In genomic region chr1:163169553-163169952, GRCh38 we compare ENCODE assay signal across 27 cellular contexts.
"Had no signal": no experiment of that assay in that cellular context is flagged by ENCODE, and none has a peak within 500 bp of the region (broad histone marks: within the 10 kb centered on the region; RNA-seq: fewer than 3 reads in every experiment).

No MANE protein-coding gene starts in this region.

- H3K27ac ChIP-seq: lower lobe of right lung, parathyroid adenoma, right atrium auricular region, skin epidermis, spleen, testis, transverse colon, upper lobe of right lung, uterus had no signal

- ATAC-seq: effector memory CD8-positive, alpha-beta T cell; left colon; left ventricle myocardium superior; lower lobe of right lung; natural killer cell; stimulated activated memory B cell treated with anti-CD40 and anti-IgM and Interleukin-4, amounts not matched to agents 10 μg/mL and 1 μg/mL and 100 μg/mL, for 72 hours; stimulated activated naive CD8-positive, alpha-beta T cell treated with anti-CD3 and anti-CD28 coated beads, Interleukin-15, Interleukin-2, amounts not matched to agents 100 U/mL and 50 U/mL, for 24 hours; upper lobe of right lung had no signal

- H3K79me2 ChIP-seq: parathyroid adenoma had no signal

- H3K36me3 ChIP-seq: lower lobe of right lung, right atrium auricular region, sigmoid colon, spleen, transverse colon, upper lobe of right lung, uterus had no signal

- H2AFZ ChIP-seq: parathyroid adenoma had no signal

- H3K9me3 ChIP-seq: lower lobe of right lung, right atrium auricular region, sigmoid colon, spleen, testis, transverse colon, upper lobe of right lung, uterus had no signal

- H3K27me3 ChIP-seq: right atrium auricular region, sigmoid colon, testis, transverse colon, upper lobe of right lung, uterus had no signal

- H3K9ac ChIP-seq: parathyroid adenoma had no signal

- DNase-seq: dermis blood vessel endothelial cell; effector memory CD8-positive, alpha-beta T cell; hypothalamus; immature natural killer cell; islet precursor cell; kidney glomerular epithelial cell; left colon; left ventricle myocardium superior; lower lobe of right lung; natural killer cell; occipital lobe; sigmoid colon; spleen; stimulated activated CD4-positive, alpha-beta T cell treated with anti-CD3 and anti-CD28 coated beads, Interleukin-4, amount 100 ng/mL, for 4 hours; stimulated activated naive CD8-positive, alpha-beta T cell treated with anti-CD3 and anti-CD28 coated beads, Interleukin-15, Interleukin-2, amounts not matched to agents 100 U/mL and 50 U/mL, for 24 hours; substantia nigra; testis; transverse colon; upper lobe of right lung; uterus had no signal

- H3K4me3 ChIP-seq: coronary artery, lower lobe of right lung, right atrium auricular region, sigmoid colon, skin epidermis, spleen, testis, transverse colon, upper lobe of right lung, uterus had no signal

- FAIRE-seq: endometrium, frontal cortex had no signal
